In the genomic region with DNA sequence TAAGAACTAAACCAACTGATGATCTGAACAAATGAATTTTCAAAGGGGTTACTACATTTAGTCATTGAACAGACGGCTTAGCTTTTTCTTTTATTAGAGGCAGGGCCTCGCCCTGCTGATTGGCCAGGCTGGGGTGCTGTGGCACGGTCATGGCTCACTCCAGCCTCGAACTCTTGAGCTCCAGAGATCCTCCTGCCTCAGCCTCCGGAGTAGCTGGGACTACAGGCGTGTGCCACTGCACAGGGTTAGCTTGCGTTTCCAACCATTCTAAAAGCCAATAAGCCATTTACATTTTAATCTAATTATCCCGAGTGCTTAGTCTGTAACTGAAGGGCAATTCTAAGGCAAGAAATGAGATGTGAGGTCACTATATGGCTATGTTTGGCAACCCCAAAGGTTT, we compare ENCODE assay signal across 8 cellular contexts. TPM values are rescaled to one million over a fixed set of nuclear protein-coding genes. Genes with fewer than 3 reads are reported as not detected.
DNase-seq lines count a peak whose midpoint lies in the region; ATAC-seq and TF ChIP-seq lines count a peak whose summit lies in the region.

No MANE protein-coding gene starts in this region.

- peak overlapping the region; percentile 99 for H3K9ac ChIP-seq in mammary epithelial cell (ENCODE audit: insufficient read depth, low read length)

- H3K9me3 ChIP-seq in CD8-positive, alpha-beta memory T cell (ENCODE audit: low read length), result no peaks in the 10 kb centered on the region
- H3K9me3 ChIP-seq in mammary epithelial cell (replicated peaks; ENCODE audit: insufficient read depth, low read length) (no peaks in the 10 kb centered on the region), mononuclear cell (ENCODE audit: low read depth, low read length) (no peaks in the 10 kb centered on the region)

- peaks cover 15% of the 10 kb centered on the region for H3K4me1 ChIP-seq in CD8-positive, alpha-beta memory T cell (ENCODE audit: insufficient read depth, low read length)
- H3K4me1 ChIP-seq in mammary epithelial cell (ENCODE audit: insufficient read depth, low read length) (no peaks in the 10 kb centered on the region), mononuclear cell (ENCODE audit: insufficient read depth, low read length) (peaks cover 13% of the 10 kb centered on the region)

- H3K36me3 Mint-ChIP-seq in CD8-positive, alpha-beta memory T cell, result peaks cover 0 to 22% (median 0%) of the 10 kb centered on the region in 3 donors

- no peaks in the 10 kb centered on the region for H3K27me3 ChIP-seq in CD8-positive, alpha-beta memory T cell (ENCODE audit: insufficient read depth, low read length, poor library complexity, severe bottlenecking)
- no peaks in the 10 kb centered on the region for H3K27me3 ChIP-seq in mammary epithelial cell (ENCODE audit: insufficient read depth, low read length)
- no peaks in the 10 kb centered on the region for H3K27me3 ChIP-seq in mononuclear cell (ENCODE audit: insufficient read depth, low read length)

- dilution Hi-C loops in mammary epithelial cell (cut with HindIII; ENCODE audit: low sequenced_read_pairs), result loop anchor here (5.0 kb wide), 1 partner anchor 46 kb away; no protein-coding TSS in a partner anchor

- in situ Hi-C loops in mammary epithelial cell (cut with MboI; ENCODE audit: low sequenced_read_pairs in 2 of 2), result no loop called here

- no TSS peak for BruUV-seq in mammary epithelial cell (replicated peaks; lab: Mats Ljungman, UMichigan)

- H3K4me3 ChIP-seq in CD8-positive, alpha-beta memory T cell (ENCODE audit: low read length), result peak overlapping the region; percentile 79
- peak overlapping the region; percentile 85 to 97 (median 95) for H3K4me3 ChIP-seq in mammary epithelial cell (replicated peaks in 1 of 3; ENCODE audit: insufficient read depth in 1 of 3, low read depth in 2 of 3, low read length in 3 of 3)
- peak overlapping the region; percentile 93 for H3K4me3 ChIP-seq in mononuclear cell (ENCODE audit: low read length)

- POLR2A ChIA-PET in CD8-positive, alpha-beta memory T cell (lab: Charles Lee), result interaction anchor here (0.6 to 2.5 kb wide), 5 partner anchors 9 to 213 kb away, joined by 4 to 14 read pairs (median 5); a partner anchor contains a TSS

- peaks cover 2% of the 10 kb centered on the region for H4K20me1 ChIP-seq in mammary epithelial cell (ENCODE audit: insufficient read depth, low read length)

- no peak for TF ChIP-seq CTCF in mammary epithelial cell (conservative IDR thresholded peaks at IDR 0.05 in 1 of 2, IDR thresholded peaks at IDR 0.05 in 1 of 2; ENCODE audit: extremely low read depth in 1 of 2, insufficient read depth in 1 of 2, low read depth in 1 of 2, low read length in 2 of 2)

- H2AFZ ChIP-seq in mammary epithelial cell (ENCODE audit: low read depth, low read length), result peak overlapping the region; percentile 9

- H3K36me3 ChIP-seq in CD8-positive, alpha-beta memory T cell (ENCODE audit: insufficient read depth, low read length), result no peaks in the 10 kb centered on the region
- H3K36me3 ChIP-seq in mammary epithelial cell (ENCODE audit: insufficient read depth, low read length), result no peaks in the 10 kb centered on the region

- intact Hi-C loops in mammary epithelial cell (cut with micrococcal nuclease), result loop anchor here (5.0 kb wide), 1 partner anchor 201 kb away; no protein-coding TSS in a partner anchor

- H3K4me1 Mint-ChIP-seq in CD8-positive, alpha-beta memory T cell, result peaks cover 31 to 42% (median 38%) of the 10 kb centered on the region in 3 donors

- peak overlapping the region; percentile 97 to 100 (median 100) for H3K27ac Mint-ChIP-seq in CD8-positive, alpha-beta memory T cell

- H3K4me2 ChIP-seq in mammary epithelial cell (ENCODE audit: insufficient read depth, low read depth, low read length), result peak overlapping the region; percentile 98

- DNase-seq in CD8-positive, alpha-beta memory T cell, result no peak
- peak; percentile 88 for DNase-seq in NCI-H82 treated with DMSO at 0.1 percent for 48 hours (lab: John Stamatoyannopoulos, UW; ENCODE audit: unreplicated experiment)
- DNase-seq in mammary epithelial cell, result no peak
- no peak for DNase-seq in COR-L47 (lab: John Stamatoyannopoulos, UW)
- no peak for DNase-seq in A172 (ENCODE audit: low spot score)

- H3K27ac ChIP-seq in CD8-positive, alpha-beta memory T cell (ENCODE audit: low read depth, low read length), result peak overlapping the region; percentile 93
- peak overlapping the region; percentile 96 for H3K27ac ChIP-seq in mammary epithelial cell (ENCODE audit: insufficient read depth, low read depth, low read length)

- WGBS in mammary epithelial cell (ENCODE audit: low coverage, missing lambda C conversion rate), result 80% methylated on average over 8 of the region's 8 CpGs

- peak overlapping the region; percentile 88 to 99 (median 98) for H3K4me3 Mint-ChIP-seq in CD8-positive, alpha-beta memory T cell

- ATAC-seq in HG02763 (IDR thresholded peaks at IDR 0.05; ENCODE audit: unreplicated experiment) (no peak), HG03108 (IDR thresholded peaks at IDR 0.05; ENCODE audit: unreplicated experiment) (no peak)

- H3K79me2 ChIP-seq in mammary epithelial cell (ENCODE audit: insufficient read depth, low read length), result peaks cover 35% of the 10 kb centered on the region

- H3K27me3 Mint-ChIP-seq in CD8-positive, alpha-beta memory T cell, result peaks cover 0 to 6% of the 10 kb centered on the region in 2 donors

- peaks cover 0 to 1% (median 0%) of the 10 kb centered on the region in 5 donors for H3K9me3 Mint-ChIP-seq in CD8-positive, alpha-beta memory T cell

- CTCF ChIA-PET in CD8-positive, alpha-beta memory T cell (lab: Charles Lee), result interaction anchor here (1.5 to 5.8 kb wide), 4 partner anchors 50 to 186 kb away, joined by 4 to 25 read pairs (median 8); a partner anchor contains a TSS
- CTCF ChIA-PET in mammary epithelial cell (lab: Charles Lee; ENCODE audit: low non-redundant PET), result no interaction called here

RNA-seq across cellular contexts. Expression of a gene that starts 1.7 kb away (rescaled TPM):
- 10 to 100 TPM; 43.2 to 43.9 TPM for total RNA-seq in CD8-positive, alpha-beta memory T cell
- polyA plus RNA-seq in CD8-positive, alpha-beta memory T cell, result 45.8 TPM
- 10 to 100 TPM; 42.6 to 70.7 TPM for total RNA-seq in mammary epithelial cell
- polyA plus RNA-seq in mammary epithelial cell, result 26.2 TPM
- 57.6 TPM for polyA minus RNA-seq in mammary epithelial cell
- 140 TPM for total RNA-seq in mononuclear cell
- 49.3 and 53.2 TPM in 2 replicates for total RNA-seq in A172 (2014; rRNA removed; shearing (Covaris generic))
